19 cellular contexts compared by ENCODE assay signal in the genomic region with DNA sequence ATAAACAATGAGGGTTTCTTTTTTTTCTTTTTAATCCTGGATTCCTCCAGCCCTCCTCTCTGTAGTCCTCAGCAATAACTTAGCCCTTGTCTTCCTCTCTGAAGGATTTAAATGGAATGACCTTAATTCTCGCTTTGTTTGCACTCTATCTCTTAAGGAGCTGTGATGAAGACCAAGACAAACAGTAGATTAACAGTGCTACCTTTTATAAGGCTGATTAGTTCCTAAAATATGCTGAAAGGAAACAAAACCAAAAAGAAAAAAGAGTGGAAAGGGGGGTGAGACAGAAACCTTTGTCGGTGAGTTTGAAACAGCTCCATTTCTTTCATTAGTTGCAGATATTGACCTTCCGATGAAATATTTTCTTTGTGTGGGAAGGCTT. TPM values are rescaled to one million over a fixed set of nuclear protein-coding genes. Genes with fewer than 3 reads are reported as not detected.
A peak's percentile ranks its signal among the peaks of the same experiment; 100 is the strongest.
DNase-seq lines count a peak whose midpoint lies in the region; ATAC-seq and TF ChIP-seq lines count a peak whose summit lies in the region.
"Had no signal": no experiment of that assay in that cellular context is flagged by ENCODE, and none has a peak within 500 bp of the region (broad histone marks: within the 10 kb centered on the region; RNA-seq: fewer than 3 reads in every experiment).

No MANE protein-coding gene starts in this region.

- H3K4me1 Mint-ChIP-seq in H9 = peaks cover 17 to 31% of the 10 kb centered on the region in 2 experiments

- no peak overlapping the region for H3K56ac ChIP-seq in H9 (ENCODE audit: insufficient read length, low read depth, low read length)

- H4K91ac ChIP-seq in H9 (ENCODE audit: insufficient read length, low read depth, low read length) = no peak overlapping the region

- H3K27me3 Mint-ChIP-seq in H9 (ENCODE audit: low read depth) = peaks cover 4% of the 10 kb centered on the region

- TF ChIP-seq CTCF in H9 (conservative IDR thresholded peaks at IDR 0.05) (no peak), hepatocyte (IDR thresholded peaks at IDR 0.05; ENCODE audit: poor library complexity) (no peak), stomach (IDR thresholded peaks at IDR 0.05) (no peak), coronary artery (IDR thresholded peaks at IDR 0.05) (no peak)

- H4K20me1 ChIP-seq in H9 (ENCODE audit: control insufficient read depth, insufficient read depth, insufficient read length) (no peaks in the 10 kb centered on the region), hepatocyte (ENCODE audit: insufficient read depth, poor library complexity, severe bottlenecking) (no peaks in the 10 kb centered on the region)

- H3K4ac ChIP-seq in H9 (ENCODE audit: low read depth, low read length) = no peak overlapping the region

- no peak overlapping the region for H4K5ac ChIP-seq in H9 (ENCODE audit: insufficient read length, low read depth, low read length)

- H3K4me1 ChIP-seq in H9 (ENCODE audit: insufficient read depth, low read length) (no peaks in the 10 kb centered on the region), hepatocyte (ENCODE audit: insufficient read depth) (no peaks in the 10 kb centered on the region), stomach (peaks cover 12 to 40% (median 22%) of the 10 kb centered on the region in 4 donors)
- H3K4me1 ChIP-seq: BE2C had no signal

- no CpG with 5 or more reads among the region's 3 CpGs for WGBS in H9 (ENCODE audit: extremely low coverage, insufficient read length, low lambda C conversion rate)
- WGBS in hepatocyte (ENCODE audit: low lambda C conversion rate, missing lambda C conversion rate) = 49% methylated on average over 3 of the region's 3 CpGs
- 21 to 49% (median 32%) methylated on average over 3 of the region's 3 CpGs for WGBS in stomach, 5 donors

- H3K4me3 ChIP-seq in hepatocyte (no peak overlapping the region), stomach (no peak overlapping the region), coronary artery (no peak overlapping the region)
- H3K4me3 ChIP-seq: MG63 had no signal

- no peak for TF ChIP-seq EP300 in stomach (IDR thresholded peaks at IDR 0.05)

- no peak overlapping the region for H3K4me2 ChIP-seq in H9 (ENCODE audit: insufficient read depth, insufficient read length, low read length)
- peak overlapping the region; percentile 11 for H3K4me2 ChIP-seq in hepatocyte

- H3K23me2 ChIP-seq in H9 (ENCODE audit: insufficient read length, low read depth, low read length, poor library complexity, severe bottlenecking) = no peaks in the 10 kb centered on the region

- H2BK120ac ChIP-seq in H9 (ENCODE audit: low read depth, low read length, poor library complexity, severe bottlenecking) = no peak overlapping the region

- H3K27me3 ChIP-seq in H9 (ENCODE audit: insufficient read depth, low read length) (no peaks in the 10 kb centered on the region), hepatocyte (no peaks in the 10 kb centered on the region), stomach (no peaks in the 10 kb centered on the region)
- H3K27me3 ChIP-seq: MG63 had no signal

- H3K27ac Mint-ChIP-seq in H9 = peak overlapping the region in 2 of 3 experiments; percentile 34 to 88; a peak in 2 of 7 replicates

- intact Hi-C loops in stomach (cut with DNase I; ENCODE audit: low total_unique reads) = no loop called here

- no peak for TF ChIP-seq POLR2A in stomach (IDR thresholded peaks at IDR 0.05)

- H3K18ac ChIP-seq in H9 (ENCODE audit: insufficient read length, low read depth, low read length) = no peak overlapping the region

- H3K4me3 Mint-ChIP-seq in H9 = no peak overlapping the region

- H2AK5ac ChIP-seq in H9 (ENCODE audit: insufficient read length, low read length) = no peak overlapping the region

- H3K79me1 ChIP-seq in H9 (ENCODE audit: insufficient read depth, low read depth, low read length, poor library complexity, severe bottlenecking) = no peaks in the 10 kb centered on the region

- H3K36me3 ChIP-seq in hepatocyte (replicated peaks; ENCODE audit: insufficient read depth, low read depth) (no peaks in the 10 kb centered on the region), stomach (no peaks in the 10 kb centered on the region)
- H3K36me3 ChIP-seq: BE2C, MG63 had no signal

- no peaks in the 10 kb centered on the region for H3K9me2 ChIP-seq in hepatocyte (replicated peaks; ENCODE audit: insufficient read depth)

- H2BK15ac ChIP-seq in H9 (ENCODE audit: low read depth, low read length) = no peak overlapping the region

- H3T11ph ChIP-seq in H9 (ENCODE audit: low read length) = no peak overlapping the region

- no peak overlapping the region for H3K23ac ChIP-seq in H9 (ENCODE audit: insufficient read length, low read depth, low read length)

- no peak overlapping the region for H2BK20ac ChIP-seq in H9 (ENCODE audit: low read depth, low read length, poor library complexity, severe bottlenecking)

- DNase-seq in DMS79 (lab: John Stamatoyannopoulos, UW) = peak; percentile 24
- no peak for DNase-seq in H9
- DNase-seq in hepatocyte (ENCODE audit: low spot score) = no peak
- DNase-seq in stomach = no peak
- DNase-seq in coronary artery (ENCODE audit: low spot score) = no peak
- no peak for DNase-seq in NCI-H526 treated with DMSO at 0.1 percent for 48 hours (lab: John Stamatoyannopoulos, UW)
- DNase-seq: BE2C, Kasumi-1, NCI-H1048, NCI-H146, NCI-H2029, NCI-H226, NCI-H524, NCI-H82 had no signal

- no peak overlapping the region for H2BK12ac ChIP-seq in H9 (ENCODE audit: insufficient read length, low read depth, low read length)

- no peak overlapping the region for H2BK5ac ChIP-seq in H9 (ENCODE audit: insufficient read length, low read length)

- H2AFZ ChIP-seq in H9 (ENCODE audit: low read length) (no peak overlapping the region), hepatocyte (no peak overlapping the region)

- no peaks in the 10 kb centered on the region for H3K9me3 Mint-ChIP-seq in H9

- ATAC-seq in HG02642 (IDR thresholded peaks at IDR 0.05; ENCODE audit: poor library complexity, unreplicated experiment) = no peak

- H3K14ac ChIP-seq in H9 (ENCODE audit: insufficient read depth, low read length) = no peak overlapping the region

- no peaks in the 10 kb centered on the region for H3K9me3 ChIP-seq in H9 (ENCODE audit: control insufficient read depth, low read depth, low read length)
- H3K9me3 ChIP-seq in hepatocyte (ENCODE audit: low read depth) = no peaks in the 10 kb centered on the region
- no peaks in the 10 kb centered on the region for H3K9me3 ChIP-seq in stomach
- H3K9me3 ChIP-seq: BE2C, MG63 had no signal

- H3K36me3 Mint-ChIP-seq in H9 (ENCODE audit: insufficient read depth in 1 of 3, low read depth in 3 of 3) = no peaks in the 10 kb centered on the region

- H3K27ac ChIP-seq in H9 (ENCODE audit: insufficient read length, low read depth, low read length) (no peak overlapping the region), hepatocyte (no peak overlapping the region), stomach (peak overlapping the region; percentile 8 to 83 (median 65)), coronary artery (no peak overlapping the region)

- no peak overlapping the region for H3K9ac ChIP-seq in H9 (ENCODE audit: extremely low read depth, insufficient read length, low read length)

- H3K79me2 ChIP-seq in H9 (ENCODE audit: insufficient read depth, low read length) (no peaks in the 10 kb centered on the region), hepatocyte (no peaks in the 10 kb centered on the region)

- no peak overlapping the region for H4K8ac ChIP-seq in H9 (replicated peaks; ENCODE audit: insufficient read length, low read depth, low read length)

RNA-seq across cellular contexts. Expression of a gene that starts 38.7 kb away (rescaled TPM):
- total RNA-seq in H9 (2021) = not detected in 2 replicates
- total RNA-seq in hepatocyte = not detected in 2 replicates
- polyA plus RNA-seq in hepatocyte = not detected in 2 replicates
- total RNA-seq in stomach = not detected
- under 1 TPM in 1 of 3 donors, not detected in 2; 0.65 TPM for polyA plus RNA-seq in stomach
- total RNA-seq: A673, Daoy, SK-MEL-5 had no signal

Comparison
In these comparisons a context has a peak if more than half of its experiments do, and no peak if none do; other contexts are left out.
1. H3K27ac ChIP-seq: peak in stomach (5 of 5); none in H9 (single experiment), hepatocyte (single experiment) and coronary artery (0 of 2).